Comparison of ENCODE assay signal across 30 cellular contexts in genomic region chr6:36053878-36054277, GRCh38. TPM values are rescaled to one million over a fixed set of nuclear protein-coding genes. Genes with fewer than 3 reads are reported as not detected.
"Had no signal": no experiment of that assay in that cellular context is flagged by ENCODE, and none has a peak within 500 bp of the region (broad histone marks: within the 10 kb centered on the region; RNA-seq: fewer than 3 reads in every experiment).

No MANE protein-coding gene starts in this region.

- DNase-seq: activated CD4-positive, alpha-beta memory T cell treated with anti-CD3 and anti-CD28 coated beads for 36 hours; activated CD4-positive, alpha-beta T cell treated with anti-CD3 and anti-CD28 coated beads, Interleukin-2, amount 10 ng/mL, durations not matched to agents 7 days and 5 days; activated CD4-positive, CD25-positive, alpha-beta regulatory T cell; activated gamma-delta T cell treated with Interleukin-2 at 50 U/mL for 16 hours; activated naive CD4-positive, alpha-beta T cell treated with anti-CD3 and anti-CD28 coated beads, Interleukin-2, amount 10 ng/mL, durations not matched to agents 7 days and 5 days; activated naive CD8-positive, alpha-beta T cell treated with anti-CD3 and anti-CD28 coated beads for 36 hours; activated T-cell treated with anti-CD3 and anti-CD28 coated beads for 4 hours; activated T-cell treated with anti-CD3 and anti-CD28 coated beads, Interleukin-2, amount 50 U/mL, for 72 hours; anterior cingulate cortex; central memory CD4-positive, alpha-beta T cell; Kasumi-1; KBM-7; NCI-H1092; NCI-H1417; NCI-H2029; NCI-H2107; NCI-H2171 treated with DMSO at 0.1 percent for 48 hours; NCI-H226; NCI-H526 treated with DMSO at 0.1 percent for 48 hours; NCI-H82; T-cell; T-helper 2 cell; T1000 had no signal

- ATAC-seq: activated T-cell treated with anti-CD3 and anti-CD28 coated beads, Interleukin-2, amount 50 U/mL, for 72 hours; T-cell had no signal

RNA-seq across cellular contexts. Expression of gene SLC26A8, which starts 29.4 kb away (rescaled TPM):
- total RNA-seq: activated CD4-positive, alpha-beta memory T cell treated with anti-CD3 and anti-CD28 coated beads for 36 hours; activated CD4-positive, alpha-beta T cell treated with anti-CD3 and anti-CD28 coated beads, Interleukin-2, amount 10 ng/mL, durations not matched to agents 7 days and 5 days; activated CD8-positive, alpha-beta memory T cell treated with anti-CD3 and anti-CD28 coated beads for 36 hours; activated T-helper 2 cell treated with anti-CD3 and anti-CD28 coated beads, Interferon-gamma antibody, Interleukin-2, Interleukin-4, amounts not matched to agents 10 μg/mL and 5 μg/mL and 100 μg/mL, durations not matched to agents 14 hours and 24 hours and 36 hours; IMR-90; M059J; NCI-H460; OCI-LY7; RPMI7951; T-cell had no signal
